8 cellular contexts compared by ENCODE assay signal in the genomic region with DNA sequence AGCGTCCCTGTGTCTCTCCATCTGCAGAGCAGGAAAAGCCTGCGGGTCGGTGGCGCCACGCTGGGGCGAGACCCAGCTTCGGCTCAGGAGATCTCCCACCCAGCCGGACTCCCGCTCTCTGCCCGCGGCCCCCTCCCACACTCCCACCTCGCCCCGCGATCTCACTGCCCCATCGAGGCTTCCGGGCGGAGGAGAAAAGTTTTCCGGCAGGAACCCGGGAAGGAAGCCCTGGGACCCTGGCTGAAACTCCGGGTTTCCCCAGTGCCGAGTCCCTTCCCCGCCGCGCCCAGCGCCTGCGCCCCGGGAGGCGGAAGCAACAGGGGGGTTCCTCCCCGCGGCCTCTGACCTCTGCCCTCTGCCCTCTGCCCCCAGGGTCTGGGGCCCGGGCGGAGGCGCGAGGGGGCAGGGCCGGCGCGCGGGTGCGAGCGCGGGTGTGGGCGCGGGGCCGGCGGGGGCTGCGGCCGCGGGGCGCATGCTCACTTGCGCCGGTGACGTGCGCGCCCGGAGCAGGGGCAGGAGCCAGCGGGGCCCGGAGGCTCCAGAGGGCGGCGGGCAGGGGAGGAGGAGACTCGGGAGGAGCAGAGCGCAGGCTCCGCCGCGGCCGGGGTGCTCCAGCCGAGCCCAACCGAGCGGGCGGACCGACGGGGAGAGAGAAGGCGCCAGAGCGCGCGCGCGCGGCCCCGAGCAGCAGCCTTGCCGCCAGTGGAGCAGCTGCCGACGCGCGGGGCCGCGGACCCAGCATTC. TPM values are rescaled to one million over a fixed set of nuclear protein-coding genes. Genes with fewer than 3 reads are reported as not detected.
DNase-seq lines count a peak whose midpoint lies in the region; ATAC-seq and TF ChIP-seq lines count a peak whose summit lies in the region.

A gene (plus strand): TSS at position 541 of the 744 bp plus-strand sequence. CDS start 379 bp downstream, outside the sequence.

- H3K9me3 ChIP-seq in mucosa of stomach (ENCODE audit: control insufficient read depth, low read length) = no peaks in the 10 kb centered on the region

- peaks cover 35% of the 10 kb centered on the region for H3K4me1 ChIP-seq in mucosa of stomach (ENCODE audit: control insufficient read depth, insufficient read depth, low read length)

- ATAC-seq in GM21360 (IDR thresholded peaks at IDR 0.05; ENCODE audit: unreplicated experiment) = peak; percentile 62

- H3K9me3 Mint-ChIP-seq in activated T-cell treated with anti-CD3 and anti-CD28 coated beads, Interleukin-2, amount 50 U/mL, for 24 hours = no peaks in the 10 kb centered on the region

- peaks cover 6% of the 10 kb centered on the region for H3K36me3 Mint-ChIP-seq in activated T-cell treated with anti-CD3 and anti-CD28 coated beads, Interleukin-2, amount 50 U/mL, for 24 hours (ENCODE audit: low read depth)

- H3K4me3 ChIP-seq in mucosa of stomach (ENCODE audit: low read length) = peak within 1 kb of the TSS; percentile 69

- H3K4me3 Mint-ChIP-seq in activated T-cell treated with anti-CD3 and anti-CD28 coated beads, Interleukin-2, amount 50 U/mL, for 24 hours = peak within 1 kb of the TSS; percentile 85

- H3K27ac Mint-ChIP-seq in activated T-cell treated with anti-CD3 and anti-CD28 coated beads, Interleukin-2, amount 50 U/mL, for 24 hours = peak within 1 kb of the TSS; percentile 88

- no peaks in the 10 kb centered on the region for H3K27me3 Mint-ChIP-seq in activated T-cell treated with anti-CD3 and anti-CD28 coated beads, Interleukin-2, amount 50 U/mL, for 24 hours

- peak; percentile 71 for TF ChIP-seq POLR2A in erythroblast (IDR thresholded peaks at IDR 0.05; ENCODE audit: low read length)

- H3K9ac ChIP-seq in mucosa of stomach (ENCODE audit: low read length) = peak within 1 kb of the TSS; percentile 86

- peak; percentile 85 for DNase-seq in Caki2 (ENCODE audit: low read depth)
- peak; percentile 82 for DNase-seq in HT1080 (ENCODE audit: low read depth)
- DNase-seq in activated T-cell treated with anti-CD3 and anti-CD28 coated beads, Interleukin-2, amount 50 U/mL, for 24 hours = peak; percentile 88
- DNase-seq in erythroblast (lab: John Stamatoyannopoulos, UW) = peak; percentile 91 to 94
- DNase-seq in stimulated activated CD8-positive, alpha-beta memory T cell treated with anti-CD3 and anti-CD28 coated beads, Interleukin-4, amount 100 ng/mL, for 4 hours (ENCODE audit: low read depth in 2 of 2, low spot score in 1 of 2) = peak; percentile 41 to 56

- H3K27me3 ChIP-seq in mucosa of stomach (ENCODE audit: control insufficient read depth, insufficient read depth, low read length) = no peaks in the 10 kb centered on the region

- no peaks in the 10 kb centered on the region for H3K36me3 ChIP-seq in mucosa of stomach (ENCODE audit: control insufficient read depth, insufficient read depth, low read length)

- peaks cover 49% of the 10 kb centered on the region for H3K4me1 Mint-ChIP-seq in activated T-cell treated with anti-CD3 and anti-CD28 coated beads, Interleukin-2, amount 50 U/mL, for 24 hours (ENCODE audit: low read depth)

- in situ Hi-C loops in Caki2 (cut with HindIII; ENCODE audit: low pct_unique_long_range_greater_than_20kb, low sequenced_read_pairs) = no loop called here

TF ChIP-seq in PFSK-1, 5 proteins besides CTCF, POLR2A, EP300 and RAD21:
- TF ChIP-seq FOXP2 (optimal IDR thresholded peaks at IDR 0.05; ENCODE audit: borderline replicate concordance, extremely low read depth, extremely low read length, insufficient read depth) = no peak
- 0 out of 2 replicates have a peak, but pooled peaks have one; percentile 44 for TF ChIP-seq TAF1 (IDR thresholded peaks at IDR 0.05; ENCODE audit: borderline replicate concordance, insufficient read depth, low read length)

RNA-seq across cellular contexts. Expression of the gene that starts here (rescaled TPM):
- total RNA-seq in Caki2 (2014; rRNA removed; shearing (Covaris generic); ENCODE audit: low replicate concordance) = 1.2 and 3.5 TPM in 2 replicates
- 5.0 and 7.7 TPM in 2 replicates for total RNA-seq in HT1080 (2014; rRNA removed; shearing (Covaris generic))
- 9.0 and 11.3 TPM in 2 replicates for polyA plus RNA-seq in HT1080 (2015; cell fraction: cytosol; rRNA removed)
- 18.7 and 20.4 TPM in 2 replicates for polyA plus RNA-seq in HT1080 (2015; cell fraction: nucleus; rRNA removed)
- polyA plus RNA-seq in PFSK-1 (2012; ENCODE audit: insufficient read length, low read depth) = 20.3 TPM

Comparison
In these comparisons a context has a peak if more than half of its experiments do, and no peak if none do; other contexts are left out.
1. Peak in every context shown above with its lines: DNase-seq, ATAC-seq and H3K4me3 ChIP-seq.